In the genomic region with DNA sequence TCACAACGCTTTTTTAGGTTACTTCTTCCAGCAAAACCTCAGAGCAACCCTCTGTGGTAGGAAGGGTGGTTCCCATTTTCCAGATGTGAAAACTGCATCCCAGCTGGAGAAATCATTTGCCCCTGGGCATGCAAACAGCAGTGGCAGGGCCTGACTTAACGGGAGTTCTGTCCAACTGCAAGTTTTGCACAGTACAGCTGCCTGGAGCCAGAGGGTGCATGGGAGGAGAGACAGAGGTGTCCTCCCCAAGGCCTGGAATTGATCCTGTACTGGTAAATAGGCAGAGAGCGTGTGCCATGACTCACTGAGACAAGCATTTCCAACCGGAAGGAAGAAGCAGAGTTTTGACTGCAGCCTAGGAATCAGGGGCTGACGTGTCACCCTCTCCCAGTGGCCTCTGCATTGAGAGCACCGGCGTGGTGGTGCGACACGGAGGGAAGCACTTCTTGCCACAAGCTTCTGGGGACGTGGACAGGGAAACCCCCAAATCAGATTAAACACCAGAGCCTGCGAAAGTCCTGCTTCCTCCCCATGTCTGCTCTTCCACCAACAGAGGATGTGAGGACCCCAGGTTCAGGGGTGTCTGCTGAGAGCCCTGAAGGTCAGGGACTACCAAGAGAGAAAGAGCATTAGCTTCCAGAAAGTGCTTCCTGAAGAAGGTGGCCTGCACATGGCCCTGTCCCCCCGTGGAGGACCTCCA, we compare ENCODE assay signal across 1 cellular context.
TF ChIP-seq lines count a peak whose summit lies in the region.

No MANE protein-coding gene starts in this region.

TF ChIP-seq in HepG2, 621 proteins besides CTCF, POLR2A, EP300 and RAD21 (continued from another document and continues in another):
- no peak for TF ChIP-seq SSRP1 (CRISPR knock-in tag; IDR thresholded peaks at IDR 0.05)
- no peak for TF ChIP-seq ZNF615 (CRISPR knock-in tag; IDR thresholded peaks at IDR 0.05; ENCODE audit: borderline replicate concordance)
- no peak for TF ChIP-seq PCBP2 (optimal IDR thresholded peaks at IDR 0.05; ENCODE audit: low read depth, low read length, poor library complexity, severe bottlenecking)
- no peak for TF ChIP-seq FLYWCH1 (CRISPR knock-in tag; IDR thresholded peaks at IDR 0.05)
- no peak for TF ChIP-seq SRY (CRISPR knock-in tag; IDR thresholded peaks at IDR 0.05)
- TF ChIP-seq GFI1 (CRISPR knock-in tag; IDR thresholded peaks at IDR 0.05; ENCODE audit: borderline replicate concordance) = no peak
- no peak for TF ChIP-seq ZBTB8A (CRISPR knock-in tag; IDR thresholded peaks at IDR 0.05; ENCODE audit: borderline replicate concordance, low read depth)
- no peak for TF ChIP-seq IKZF4 (CRISPR knock-in tag; IDR thresholded peaks at IDR 0.05; ENCODE audit: borderline replicate concordance, low read depth, not compliant biosample characterization)
- peak; percentile 79 for TF ChIP-seq RARA (CRISPR knock-in tag; IDR thresholded peaks at IDR 0.05)
- TF ChIP-seq MLLT10 (CRISPR knock-in tag; IDR thresholded peaks at IDR 0.05) = no peak
- TF ChIP-seq ZMYM2 (CRISPR knock-in tag; IDR thresholded peaks at IDR 0.05) = 0 out of 2 replicates have a peak, but pooled peaks have one; percentile 42
- peak; percentile 97 for TF ChIP-seq ETV5 (CRISPR knock-in tag; IDR thresholded peaks at IDR 0.05; ENCODE audit: borderline replicate concordance)
- TF ChIP-seq SOX5 (CRISPR knock-in tag; IDR thresholded peaks at IDR 0.05; ENCODE audit: borderline replicate concordance) = peak; percentile 46; the same call in 1 of the 2 replicates
- no peak for TF ChIP-seq HNRNPUL1 (IDR thresholded peaks at IDR 0.05; ENCODE audit: low read depth, low read length)
- TF ChIP-seq ZNF350 (CRISPR knock-in tag; IDR thresholded peaks at IDR 0.05; ENCODE audit: borderline replicate concordance, low read depth) = no peak
- no peak for TF ChIP-seq ZNF644 (CRISPR knock-in tag; IDR thresholded peaks at IDR 0.05; ENCODE audit: low read depth)
- TF ChIP-seq DNMT1 (CRISPR knock-in tag; IDR thresholded peaks at IDR 0.05) = no peak
- TF ChIP-seq PRPF4 (IDR thresholded peaks at IDR 0.05; ENCODE audit: low read depth, low read length, poor library complexity, severe bottlenecking) = no peak
- TF ChIP-seq MTF1 (CRISPR knock-in tag; IDR thresholded peaks at IDR 0.05) = no peak
- no peak for TF ChIP-seq CHCHD3 (CRISPR knock-in tag; IDR thresholded peaks at IDR 0.05)
- no peak; the same call in 1 of the 2 replicates for TF ChIP-seq RXRA (CRISPR knock-in tag; IDR thresholded peaks at IDR 0.05)
- TF ChIP-seq EZH2 (conservative IDR thresholded peaks at IDR 0.05; ENCODE audit: low read depth, low read length) = no peak
- no peak for TF ChIP-seq ZNF883 (CRISPR knock-in tag; IDR thresholded peaks at IDR 0.05; ENCODE audit: not compliant biosample characterization)
- TF ChIP-seq ARNT (IDR thresholded peaks at IDR 0.05) = no peak
- no peak for TF ChIP-seq IKZF1 (IDR thresholded peaks at IDR 0.05)
- TF ChIP-seq, protein P1, sequence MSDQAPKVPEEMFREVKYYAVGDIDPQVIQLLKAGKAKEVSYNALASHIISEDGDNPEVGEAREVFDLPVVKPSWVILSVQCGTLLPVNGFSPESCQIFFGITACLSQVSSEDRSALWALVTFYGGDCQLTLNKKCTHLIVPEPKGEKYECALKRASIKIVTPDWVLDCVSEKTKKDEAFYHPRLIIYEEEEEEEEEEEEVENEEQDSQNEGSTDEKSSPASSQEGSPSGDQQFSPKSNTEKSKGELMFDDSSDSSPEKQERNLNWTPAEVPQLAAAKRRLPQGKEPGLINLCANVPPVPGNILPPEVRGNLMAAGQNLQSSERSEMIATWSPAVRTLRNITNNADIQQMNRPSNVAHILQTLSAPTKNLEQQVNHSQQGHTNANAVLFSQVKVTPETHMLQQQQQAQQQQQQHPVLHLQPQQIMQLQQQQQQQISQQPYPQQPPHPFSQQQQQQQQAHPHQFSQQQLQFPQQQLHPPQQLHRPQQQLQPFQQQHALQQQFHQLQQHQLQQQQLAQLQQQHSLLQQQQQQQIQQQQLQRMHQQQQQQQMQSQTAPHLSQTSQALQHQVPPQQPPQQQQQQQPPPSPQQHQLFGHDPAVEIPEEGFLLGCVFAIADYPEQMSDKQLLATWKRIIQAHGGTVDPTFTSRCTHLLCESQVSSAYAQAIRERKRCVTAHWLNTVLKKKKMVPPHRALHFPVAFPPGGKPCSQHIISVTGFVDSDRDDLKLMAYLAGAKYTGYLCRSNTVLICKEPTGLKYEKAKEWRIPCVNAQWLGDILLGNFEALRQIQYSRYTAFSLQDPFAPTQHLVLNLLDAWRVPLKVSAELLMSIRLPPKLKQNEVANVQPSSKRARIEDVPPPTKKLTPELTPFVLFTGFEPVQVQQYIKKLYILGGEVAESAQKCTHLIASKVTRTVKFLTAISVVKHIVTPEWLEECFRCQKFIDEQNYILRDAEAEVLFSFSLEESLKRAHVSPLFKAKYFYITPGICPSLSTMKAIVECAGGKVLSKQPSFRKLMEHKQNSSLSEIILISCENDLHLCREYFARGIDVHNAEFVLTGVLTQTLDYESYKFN (CRISPR knock-in tag; conservative IDR thresholded peaks at IDR 0.05) = peak; percentile 52
- TF ChIP-seq ZFP62 (CRISPR knock-in tag; IDR thresholded peaks at IDR 0.05) = no peak
- TF ChIP-seq RBAK (CRISPR knock-in tag; IDR thresholded peaks at IDR 0.05) = peak; percentile 89
- TF ChIP-seq NFRKB (IDR thresholded peaks at IDR 0.05) = no peak
- TF ChIP-seq NCOA1 (CRISPR knock-in tag; IDR thresholded peaks at IDR 0.05) = no peak
- no peak for TF ChIP-seq ZNF781 (CRISPR knock-in tag; IDR thresholded peaks at IDR 0.05; ENCODE audit: borderline replicate concordance, not compliant biosample characterization)
- no peak for TF ChIP-seq HOXA9 (CRISPR knock-in tag; IDR thresholded peaks at IDR 0.05; ENCODE audit: borderline replicate concordance)
- no peak for TF ChIP-seq CAMTA2 (CRISPR knock-in tag; IDR thresholded peaks at IDR 0.05; ENCODE audit: borderline replicate concordance)
- no peak for TF ChIP-seq REPIN1 (CRISPR knock-in tag; IDR thresholded peaks at IDR 0.05; ENCODE audit: borderline replicate concordance, low read depth)
- no peak for TF ChIP-seq TAF1 (CRISPR knock-in tag; IDR thresholded peaks at IDR 0.05)
- TF ChIP-seq ZNF510 (CRISPR knock-in tag; IDR thresholded peaks at IDR 0.05; ENCODE audit: low read depth) = no peak
- TF ChIP-seq ZNF224 (CRISPR knock-in tag; IDR thresholded peaks at IDR 0.05) = no peak
- TF ChIP-seq ZC3H13 (CRISPR knock-in tag; IDR thresholded peaks at IDR 0.05) = no peak
- TF ChIP-seq, protein P2, sequence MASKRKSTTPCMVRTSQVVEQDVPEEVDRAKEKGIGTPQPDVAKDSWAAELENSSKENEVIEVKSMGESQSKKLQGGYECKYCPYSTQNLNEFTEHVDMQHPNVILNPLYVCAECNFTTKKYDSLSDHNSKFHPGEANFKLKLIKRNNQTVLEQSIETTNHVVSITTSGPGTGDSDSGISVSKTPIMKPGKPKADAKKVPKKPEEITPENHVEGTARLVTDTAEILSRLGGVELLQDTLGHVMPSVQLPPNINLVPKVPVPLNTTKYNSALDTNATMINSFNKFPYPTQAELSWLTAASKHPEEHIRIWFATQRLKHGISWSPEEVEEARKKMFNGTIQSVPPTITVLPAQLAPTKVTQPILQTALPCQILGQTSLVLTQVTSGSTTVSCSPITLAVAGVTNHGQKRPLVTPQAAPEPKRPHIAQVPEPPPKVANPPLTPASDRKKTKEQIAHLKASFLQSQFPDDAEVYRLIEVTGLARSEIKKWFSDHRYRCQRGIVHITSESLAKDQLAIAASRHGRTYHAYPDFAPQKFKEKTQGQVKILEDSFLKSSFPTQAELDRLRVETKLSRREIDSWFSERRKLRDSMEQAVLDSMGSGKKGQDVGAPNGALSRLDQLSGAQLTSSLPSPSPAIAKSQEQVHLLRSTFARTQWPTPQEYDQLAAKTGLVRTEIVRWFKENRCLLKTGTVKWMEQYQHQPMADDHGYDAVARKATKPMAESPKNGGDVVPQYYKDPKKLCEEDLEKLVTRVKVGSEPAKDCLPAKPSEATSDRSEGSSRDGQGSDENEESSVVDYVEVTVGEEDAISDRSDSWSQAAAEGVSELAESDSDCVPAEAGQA (IDR thresholded peaks at IDR 0.05; ENCODE audit: low read depth) = no peak
- TF ChIP-seq, protein P2 (CRISPR knock-in tag; IDR thresholded peaks at IDR 0.05; ENCODE audit: borderline replicate concordance) = no peak
- TF ChIP-seq ZNF333 (CRISPR knock-in tag; IDR thresholded peaks at IDR 0.05; ENCODE audit: borderline replicate concordance) = no peak
- no peak for TF ChIP-seq NFYB (CRISPR knock-in tag; IDR thresholded peaks at IDR 0.05)
- TF ChIP-seq, protein P3, sequence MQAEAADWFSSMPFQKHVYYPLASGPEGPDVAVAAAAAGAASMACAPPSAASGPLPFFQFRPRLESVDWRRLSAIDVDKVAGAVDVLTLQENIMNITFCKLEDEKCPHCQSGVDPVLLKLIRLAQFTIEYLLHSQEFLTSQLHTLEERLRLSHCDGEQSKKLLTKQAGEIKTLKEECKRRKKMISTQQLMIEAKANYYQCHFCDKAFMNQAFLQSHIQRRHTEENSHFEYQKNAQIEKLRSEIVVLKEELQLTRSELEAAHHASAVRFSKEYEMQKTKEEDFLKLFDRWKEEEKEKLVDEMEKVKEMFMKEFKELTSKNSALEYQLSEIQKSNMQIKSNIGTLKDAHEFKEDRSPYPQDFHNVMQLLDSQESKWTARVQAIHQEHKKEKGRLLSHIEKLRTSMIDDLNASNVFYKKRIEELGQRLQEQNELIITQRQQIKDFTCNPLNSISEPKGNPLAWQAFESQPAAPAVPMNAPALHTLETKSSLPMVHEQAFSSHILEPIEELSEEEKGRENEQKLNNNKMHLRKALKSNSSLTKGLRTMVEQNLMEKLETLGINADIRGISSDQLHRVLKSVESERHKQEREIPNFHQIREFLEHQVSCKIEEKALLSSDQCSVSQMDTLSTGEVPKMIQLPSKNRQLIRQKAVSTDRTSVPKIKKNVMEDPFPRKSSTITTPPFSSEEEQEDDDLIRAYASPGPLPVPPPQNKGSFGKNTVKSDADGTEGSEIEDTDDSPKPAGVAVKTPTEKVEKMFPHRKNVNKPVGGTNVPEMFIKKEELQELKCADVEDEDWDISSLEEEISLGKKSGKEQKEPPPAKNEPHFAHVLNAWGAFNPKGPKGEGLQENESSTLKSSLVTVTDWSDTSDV (CRISPR knock-in tag; IDR thresholded peaks at IDR 0.05) = no peak
- TF ChIP-seq, protein P4, sequence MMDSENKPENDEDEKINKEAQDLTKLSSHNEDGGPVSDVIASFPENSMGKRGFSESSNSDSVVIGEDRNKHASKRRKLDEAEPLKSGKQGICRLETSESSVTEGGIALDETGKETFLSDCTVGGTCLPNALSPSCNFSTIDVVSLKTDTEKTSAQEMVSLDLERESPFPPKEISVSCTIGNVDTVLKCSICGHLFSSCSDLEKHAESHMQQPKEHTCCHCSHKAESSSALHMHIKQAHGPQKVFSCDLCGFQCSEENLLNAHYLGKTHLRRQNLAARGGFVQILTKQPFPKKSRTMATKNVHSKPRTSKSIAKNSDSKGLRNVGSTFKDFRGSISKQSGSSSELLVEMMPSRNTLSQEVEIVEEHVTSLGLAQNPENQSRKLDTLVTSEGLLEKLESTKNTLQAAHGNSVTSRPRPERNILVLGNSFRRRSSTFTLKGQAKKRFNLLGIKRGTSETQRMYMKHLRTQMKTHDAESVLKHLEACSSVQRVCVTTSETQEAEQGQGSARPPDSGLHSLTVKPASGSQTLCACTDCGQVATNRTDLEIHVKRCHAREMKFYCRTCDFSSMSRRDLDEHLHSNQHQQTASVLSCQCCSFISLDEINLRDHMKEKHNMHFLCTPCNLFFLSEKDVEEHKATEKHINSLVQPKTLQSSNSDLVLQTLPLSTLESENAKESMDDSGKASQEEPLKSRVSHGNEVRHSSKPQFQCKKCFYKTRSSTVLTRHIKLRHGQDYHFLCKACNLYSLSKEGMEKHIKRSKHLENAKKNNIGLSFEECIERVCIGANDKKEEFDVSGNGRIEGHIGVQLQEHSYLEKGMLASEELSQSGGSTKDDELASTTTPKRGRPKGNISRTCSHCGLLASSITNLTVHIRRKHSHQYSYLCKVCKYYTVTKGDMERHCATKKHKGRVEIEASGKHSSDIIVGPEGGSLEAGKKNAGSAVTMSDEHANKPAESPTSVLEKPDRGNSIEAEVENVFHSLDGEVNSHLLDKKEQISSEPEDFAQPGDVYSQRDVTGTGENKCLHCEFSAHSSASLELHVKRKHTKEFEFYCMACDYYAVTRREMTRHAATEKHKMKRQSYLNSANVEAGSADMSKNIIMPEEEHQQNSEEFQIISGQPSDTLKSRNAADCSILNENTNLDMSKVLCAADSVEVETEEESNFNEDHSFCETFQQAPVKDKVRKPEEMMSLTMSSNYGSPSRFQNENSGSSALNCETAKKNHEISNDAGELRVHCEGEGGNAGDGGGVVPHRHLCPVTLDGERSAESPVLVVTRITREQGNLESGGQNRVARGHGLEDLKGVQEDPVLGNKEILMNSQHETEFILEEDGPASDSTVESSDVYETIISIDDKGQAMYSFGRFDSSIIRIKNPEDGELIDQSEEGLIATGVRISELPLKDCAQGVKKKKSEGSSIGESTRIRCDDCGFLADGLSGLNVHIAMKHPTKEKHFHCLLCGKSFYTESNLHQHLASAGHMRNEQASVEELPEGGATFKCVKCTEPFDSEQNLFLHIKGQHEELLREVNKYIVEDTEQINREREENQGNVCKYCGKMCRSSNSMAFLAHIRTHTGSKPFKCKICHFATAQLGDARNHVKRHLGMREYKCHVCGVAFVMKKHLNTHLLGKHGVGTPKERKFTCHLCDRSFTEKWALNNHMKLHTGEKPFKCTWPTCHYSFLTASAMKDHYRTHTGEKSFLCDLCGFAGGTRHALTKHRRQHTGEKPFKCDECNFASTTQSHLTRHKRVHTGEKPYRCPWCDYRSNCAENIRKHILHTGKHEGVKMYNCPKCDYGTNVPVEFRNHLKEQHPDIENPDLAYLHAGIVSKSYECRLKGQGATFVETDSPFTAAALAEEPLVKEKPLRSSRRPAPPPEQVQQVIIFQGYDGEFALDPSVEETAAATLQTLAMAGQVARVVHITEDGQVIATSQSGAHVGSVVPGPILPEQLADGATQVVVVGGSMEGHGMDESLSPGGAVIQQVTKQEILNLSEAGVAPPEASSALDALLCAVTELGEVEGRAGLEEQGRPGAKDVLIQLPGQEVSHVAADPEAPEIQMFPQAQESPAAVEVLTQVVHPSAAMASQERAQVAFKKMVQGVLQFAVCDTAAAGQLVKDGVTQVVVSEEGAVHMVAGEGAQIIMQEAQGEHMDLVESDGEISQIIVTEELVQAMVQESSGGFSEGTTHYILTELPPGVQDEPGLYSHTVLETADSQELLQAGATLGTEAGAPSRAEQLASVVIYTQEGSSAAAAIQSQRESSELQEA (CRISPR knock-in tag; IDR thresholded peaks at IDR 0.05; ENCODE audit: not compliant biosample characterization) = no peak
